Comparison of ENCODE assay signal across 18 cellular contexts in the genomic region with DNA sequence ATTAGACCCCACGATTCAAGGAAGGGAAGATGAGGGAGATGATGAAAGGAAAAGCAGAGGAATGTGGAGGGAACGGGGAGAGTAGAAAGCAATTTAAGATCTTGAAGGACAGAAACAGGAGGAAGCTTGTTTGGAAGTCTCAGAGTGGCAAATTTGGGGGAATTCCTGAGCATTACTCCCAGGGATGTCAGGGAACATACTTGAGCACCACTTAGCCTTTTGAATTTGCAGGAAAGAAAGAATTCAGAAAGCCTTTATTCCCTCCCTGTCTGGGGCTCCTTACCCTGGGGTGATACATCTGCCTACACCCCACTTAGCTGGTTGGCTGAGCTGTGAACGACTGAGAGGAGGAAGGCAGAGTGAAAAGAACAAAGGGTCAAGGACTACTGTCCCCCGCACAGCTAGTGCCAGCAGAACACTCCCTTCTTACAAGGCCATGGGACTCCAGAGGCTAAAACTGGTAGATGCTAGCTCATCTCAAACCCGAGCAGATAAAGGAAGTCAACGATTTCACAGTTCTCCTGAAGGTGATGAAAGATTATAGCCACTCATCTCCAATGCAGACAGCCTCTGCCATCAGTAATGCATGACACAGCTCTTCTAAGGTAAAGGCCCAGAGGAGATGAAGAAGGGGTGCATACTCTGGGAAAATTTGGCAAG.
DNase-seq lines count a peak whose midpoint lies in the region; ATAC-seq, FAIRE-seq and TF ChIP-seq lines count a peak whose summit lies in the region.
"Had no signal": no experiment of that assay in that cellular context is flagged by ENCODE, and none has a peak within 500 bp of the region (broad histone marks: within the 10 kb centered on the region; RNA-seq: fewer than 3 reads in every experiment).

No MANE protein-coding gene starts in this region.

- H3K27me3 ChIP-seq in endothelial cell of umbilical vein (ENCODE audit: control insufficient read depth in 2 of 2, insufficient read depth in 2 of 2, low read length in 2 of 2): no peaks in the 10 kb centered on the region
- H3K27me3 ChIP-seq in psoas muscle (ENCODE audit: insufficient read depth in 3 of 3, low read length in 2 of 3): no peaks in the 10 kb centered on the region
- no peaks in the 10 kb centered on the region for H3K27me3 ChIP-seq in naive thymus-derived CD4-positive, alpha-beta T cell (ENCODE audit: control insufficient read depth in 2 of 2, insufficient read depth in 2 of 2, low read length in 2 of 2)
- H3K27me3 ChIP-seq: dorsolateral prefrontal cortex, MG63, pancreas had no signal

- no peak for ATAC-seq in psoas muscle
- no peak for ATAC-seq in naive thymus-derived CD4-positive, alpha-beta T cell

- no peak overlapping the region for H3K4me3 Mint-ChIP-seq in naive thymus-derived CD4-positive, alpha-beta T cell
- H3K4me3 Mint-ChIP-seq: CD4-positive, CD25-positive, alpha-beta regulatory T cell had no signal

- H3K4me1 ChIP-seq in endothelial cell of umbilical vein (ENCODE audit: control insufficient read depth, extremely low read depth, insufficient read depth, low read length): peaks cover 9% of the 10 kb centered on the region
- no peaks in the 10 kb centered on the region for H3K4me1 ChIP-seq in psoas muscle
- H3K4me1 ChIP-seq in naive thymus-derived CD4-positive, alpha-beta T cell (ENCODE audit: control insufficient read depth in 2 of 2, insufficient read depth in 2 of 2, low read length in 2 of 2): no peaks in the 10 kb centered on the region
- H3K4me1 ChIP-seq: pancreas had no signal

- BruUV-seq in endothelial cell of umbilical vein (replicated peaks; lab: Mats Ljungman, UMichigan): no TSS peak

- peak overlapping the region; percentile 51 for H2AFZ ChIP-seq in endothelial cell of umbilical vein (ENCODE audit: low read depth, low read length)

- WGBS in psoas muscle, 3 donors: 54 to 61% (median 57%) methylated on average over 6 of the region's 6 CpGs

- TF ChIP-seq CTCF in endothelial cell of umbilical vein (IDR thresholded peaks at IDR 0.05; ENCODE audit: extremely low read depth in 1 of 2, insufficient read depth in 1 of 2, low read depth in 1 of 2, low read length in 2 of 2) (no peak), psoas muscle (IDR thresholded peaks at IDR 0.05) (no peak)

- no peaks in the 10 kb centered on the region for H3K4me1 Mint-ChIP-seq in naive thymus-derived CD4-positive, alpha-beta T cell
- H3K4me1 Mint-ChIP-seq: CD4-positive, CD25-positive, alpha-beta regulatory T cell had no signal

- intact Hi-C loops in endothelial cell of umbilical vein (cut with micrococcal nuclease): no loop called here
- intact Hi-C loops in psoas muscle (cut with DNase I): no loop called here
- intact Hi-C loops in naive thymus-derived CD4-positive, alpha-beta T cell (cut with micrococcal nuclease): no loop called here

- H3K36me3 Mint-ChIP-seq in naive thymus-derived CD4-positive, alpha-beta T cell: no peaks in the 10 kb centered on the region
- H3K36me3 Mint-ChIP-seq: CD4-positive, CD25-positive, alpha-beta regulatory T cell had no signal

- H3K4me2 ChIP-seq in endothelial cell of umbilical vein (ENCODE audit: insufficient read depth, low read length): no peak overlapping the region

- H3K27ac ChIP-seq in endothelial cell of umbilical vein (ENCODE audit: insufficient read depth, low read depth, low read length): no peak overlapping the region
- peak overlapping the region; percentile 16 for H3K27ac ChIP-seq in psoas muscle
- no peak overlapping the region for H3K27ac ChIP-seq in naive thymus-derived CD4-positive, alpha-beta T cell (ENCODE audit: low read depth, low read length)
- H3K27ac ChIP-seq: pancreas, VCaP had no signal

- peaks cover 0 to 10% (median 0%) of the 10 kb centered on the region in 5 donors for H3K27me3 Mint-ChIP-seq in naive thymus-derived CD4-positive, alpha-beta T cell

- no peaks in the 10 kb centered on the region for H3K9me3 ChIP-seq in endothelial cell of umbilical vein (replicated peaks; ENCODE audit: control insufficient read depth, insufficient read depth, low read length)
- no peaks in the 10 kb centered on the region for H3K9me3 ChIP-seq in psoas muscle
- H3K9me3 ChIP-seq in naive thymus-derived CD4-positive, alpha-beta T cell (ENCODE audit: control insufficient read depth in 2 of 3, low read length in 3 of 3): no peaks in the 10 kb centered on the region
- H3K9me3 ChIP-seq: pancreas had no signal

- H3K9me3 Mint-ChIP-seq in naive thymus-derived CD4-positive, alpha-beta T cell: no peaks in the 10 kb centered on the region

- TF ChIP-seq POLR2A in endothelial cell of umbilical vein (IDR thresholded peaks at IDR 0.05; ENCODE audit: low read depth, low read length): no peak

- no peak overlapping the region for H3K4me3 ChIP-seq in endothelial cell of umbilical vein (replicated peaks in 1 of 3; ENCODE audit: insufficient read depth in 1 of 3, low read depth in 1 of 3, low read length in 3 of 3)
- H3K4me3 ChIP-seq in psoas muscle: no peak overlapping the region
- H3K4me3 ChIP-seq in naive thymus-derived CD4-positive, alpha-beta T cell (ENCODE audit: low read length): no peak overlapping the region
- H3K4me3 ChIP-seq: dorsolateral prefrontal cortex, MG63, pancreas had no signal

- dilution Hi-C loops in endothelial cell of umbilical vein (cut with MboI; ENCODE audit: extremely low pct_ligation_motif_present, low sequenced_read_pairs): no loop called here

- no peak for FAIRE-seq in endothelial cell of umbilical vein (lab: Jason Lieb, UNC)
- FAIRE-seq: pancreas had no signal

- H3K9ac ChIP-seq in endothelial cell of umbilical vein (replicated peaks; ENCODE audit: extremely low read depth, insufficient read depth, low read length): no peak overlapping the region

- CTCF ChIA-PET in endothelial cell of umbilical vein (lab: Charles Lee): interaction anchor here (0.8 to 1.3 kb wide), 3 partner anchors 7 to 260 kb away, joined by 3 to 5 read pairs (median 3); no protein-coding TSS in a partner anchor
- CTCF ChIA-PET in naive thymus-derived CD4-positive, alpha-beta T cell (lab: Charles Lee): no interaction called here

- H4K20me1 ChIP-seq in endothelial cell of umbilical vein (replicated peaks; ENCODE audit: control insufficient read depth, extremely low read depth, insufficient read depth, low read length): no peaks in the 10 kb centered on the region

- no peaks in the 10 kb centered on the region for H3K9me1 ChIP-seq in endothelial cell of umbilical vein (replicated peaks; ENCODE audit: control insufficient read depth, extremely low read depth, insufficient read depth, low read length)

- POLR2A ChIA-PET in endothelial cell of umbilical vein (lab: Charles Lee): interaction anchor here (1.1 kb wide), 1 partner anchor 145 kb away, joined by 3 read pairs; the partner anchor contains the start of genes RPL27A and TRIM66
- POLR2A ChIA-PET in naive thymus-derived CD4-positive, alpha-beta T cell (lab: Charles Lee): no interaction called here

- H3K79me2 ChIP-seq in endothelial cell of umbilical vein (ENCODE audit: control insufficient read depth, insufficient read depth, low read length): no peaks in the 10 kb centered on the region

- DNase-seq in CD1c-positive myeloid dendritic cell (ENCODE audit: extremely low spot score): peak; percentile 26
- peak; percentile 42 to 64 for DNase-seq in NOMO-1 (lab: John Stamatoyannopoulos, UW; ENCODE audit: unreplicated experiment in 2 of 2)
- DNase-seq in endothelial cell of umbilical vein (ENCODE audit: low read depth, low spot score): no peak
- DNase-seq in psoas muscle: no peak
- DNase-seq in naive thymus-derived CD4-positive, alpha-beta T cell: no peak
- no peak for DNase-seq in COLO829 (ENCODE audit: low spot score)
- DNase-seq in NCI-H2227 treated with DMSO at 0.1 percent for 48 hours (lab: John Stamatoyannopoulos, UW): no peak
- no peak for DNase-seq in anterior cingulate cortex (lab: John Stamatoyannopoulos, UW)
- DNase-seq: activated T-cell treated with anti-CD3 and anti-CD28 coated beads for 4 hours; CD4-positive, CD25-positive, alpha-beta regulatory T cell; dorsolateral prefrontal cortex; head of caudate nucleus; mammary epithelial cell; MG63; NCI-H510A; stimulated activated CD4-positive, alpha-beta T cell treated with anti-CD3 and anti-CD28 coated beads, Interleukin-1b, Interleukin-23, amount 100 ng/mL, for 48 hours had no signal

- H3K36me3 ChIP-seq in endothelial cell of umbilical vein (ENCODE audit: control insufficient read depth in 2 of 2, extremely low read depth in 1 of 2, insufficient read depth in 2 of 2, low read length in 2 of 2): no peaks in the 10 kb centered on the region
- no peaks in the 10 kb centered on the region for H3K36me3 ChIP-seq in psoas muscle (ENCODE audit: insufficient read depth in 1 of 2, low read depth in 1 of 2)
- no peaks in the 10 kb centered on the region for H3K36me3 ChIP-seq in naive thymus-derived CD4-positive, alpha-beta T cell (ENCODE audit: control insufficient read depth in 2 of 3, insufficient read depth in 3 of 3, low read length in 3 of 3)
- H3K36me3 ChIP-seq: MG63, pancreas had no signal

- H3K27ac Mint-ChIP-seq in naive thymus-derived CD4-positive, alpha-beta T cell: no peak overlapping the region
- H3K27ac Mint-ChIP-seq: CD4-positive, CD25-positive, alpha-beta regulatory T cell had no signal

TF ChIP-seq in endothelial cell of umbilical vein, 7 proteins besides CTCF, POLR2A, EP300 and RAD21:
- TF ChIP-seq, protein P1, sequence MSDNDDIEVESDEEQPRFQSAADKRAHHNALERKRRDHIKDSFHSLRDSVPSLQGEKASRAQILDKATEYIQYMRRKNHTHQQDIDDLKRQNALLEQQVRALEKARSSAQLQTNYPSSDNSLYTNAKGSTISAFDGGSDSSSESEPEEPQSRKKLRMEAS (IDR thresholded peaks at IDR 0.05; ENCODE audit: insufficient read depth, insufficient read length): no peak
- no peak for TF ChIP-seq JUN (IDR thresholded peaks at IDR 0.05; ENCODE audit: borderline replicate concordance, insufficient read depth, insufficient read length, low read depth)
- TF ChIP-seq POLR2AphosphoS5 (IDR thresholded peaks at IDR 0.05; ENCODE audit: insufficient read depth, low read depth, low read length): no peak
- no peak for TF ChIP-seq EZH2 (IDR thresholded peaks at IDR 0.05; ENCODE audit: borderline replicate concordance, low read depth, low read length, severe bottlenecking)
- TF ChIP-seq GATA2 (IDR thresholded peaks at IDR 0.05; ENCODE audit: insufficient read depth, insufficient read length, low read depth, low read length): no peak
- TF ChIP-seq MYC (IDR thresholded peaks at IDR 0.05; ENCODE audit: low read depth, low read length): no peak
- TF ChIP-seq FOS (IDR thresholded peaks at IDR 0.05; ENCODE audit: borderline replicate concordance, insufficient read depth, low read length): no peak

Comparison
In these comparisons a context has a peak if more than half of its experiments do, and no peak if none do; other contexts are left out.
1. DNase-seq: peak in CD1c-positive myeloid dendritic cell (single experiment) and NOMO-1 (2 of 2); none in endothelial cell of umbilical vein (single experiment), psoas muscle (0 of 2), naive thymus-derived CD4-positive, alpha-beta T cell (0 of 9), COLO829 (single experiment), NCI-H2227 treated with DMSO at 0.1 percent for 48 hours (single experiment) and anterior cingulate cortex (0 of 58).